In the genomic region with DNA sequence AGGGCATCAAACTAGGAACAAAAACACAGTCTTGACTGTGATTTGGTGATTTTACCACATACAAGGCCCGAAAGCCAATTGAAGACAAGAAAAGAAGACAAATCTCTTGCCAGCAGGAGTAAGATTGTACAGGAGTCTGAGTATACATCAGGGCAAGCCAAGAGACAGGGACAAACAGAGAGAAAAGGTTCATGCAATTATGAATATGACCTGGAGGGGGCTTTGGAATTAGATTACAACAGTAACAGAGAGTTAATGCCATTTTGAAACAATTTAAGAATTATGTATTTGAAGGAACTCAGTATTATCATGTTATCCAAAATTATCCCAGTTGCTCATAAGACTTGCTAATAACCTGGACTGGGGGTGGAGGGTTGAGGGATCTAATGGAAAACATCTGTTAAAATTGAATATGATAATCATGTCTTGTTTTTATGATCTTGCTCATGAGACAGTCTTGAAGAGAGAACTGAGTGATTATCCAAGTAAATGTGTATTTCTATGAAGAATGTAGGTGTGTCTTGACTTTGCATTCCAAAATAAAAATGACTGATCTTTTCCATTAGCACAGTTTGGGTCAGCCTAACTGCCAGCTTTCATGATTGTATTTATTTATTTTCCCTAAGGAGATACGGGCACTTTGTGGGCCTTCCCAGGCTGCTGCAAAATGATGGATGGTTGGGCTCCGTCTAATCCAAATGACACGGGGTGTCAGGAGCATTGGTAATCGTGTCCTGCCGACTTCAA, we compare ENCODE assay signal across 11 cellular contexts.
A peak's percentile ranks its signal among the peaks of the same experiment; 100 is the strongest.
DNase-seq lines count a peak whose midpoint lies in the region; ATAC-seq, FAIRE-seq and TF ChIP-seq lines count a peak whose summit lies in the region.
"Had no signal": no experiment of that assay in that cellular context is flagged by ENCODE, and none has a peak within 500 bp of the region (broad histone marks: within the 10 kb centered on the region; RNA-seq: fewer than 3 reads in every experiment).

No MANE protein-coding gene starts in this region.

- peak; percentile 18 for DNase-seq in A673 (ENCODE audit: low spot score)
- peak; percentile 35 for DNase-seq in EH (ENCODE audit: low read depth)
- peak; percentile 14 for DNase-seq in RKO (ENCODE audit: low spot score)
- peak; percentile 22 to 25 for DNase-seq in fibroblast of lung (ENCODE audit: low read depth in 2 of 2)
- no peak for DNase-seq in pancreas
- no peak for DNase-seq in natural killer cell
- no peak for DNase-seq in spleen
- DNase-seq: effector CD8-positive, alpha-beta T cell had no signal

- H3K9ac ChIP-seq in fibroblast of lung (ENCODE audit: insufficient read depth, low read length): no peak overlapping the region

- 41 to 46% methylated on average over 6 of the region's 6 CpGs for WGBS in pancreas, 2 donors
- WGBS in spleen, 5 donors: 64 to 85% (median 73%) methylated on average over 6 of the region's 6 CpGs

- BruUV-seq in A673 (replicated peaks; lab: Mats Ljungman, UMichigan): no TSS peak

- H3K4me2 ChIP-seq in fibroblast of lung (ENCODE audit: extremely low read depth, insufficient read depth, low read length): no peak overlapping the region

- TF ChIP-seq POLR2A in spleen (IDR thresholded peaks at IDR 0.05): no peak

- intact Hi-C loops in A673 (cut with micrococcal nuclease; ENCODE audit: unreplicated experiment): no loop called here
- intact Hi-C loops in pancreas (cut with DNase I): loop anchor here in 1 of 3 donors (10.0 kb wide), 1 partner anchor 64 kb away; no protein-coding TSS in a partner anchor
- intact Hi-C loops in natural killer cell (cut with micrococcal nuclease): no loop called here
- intact Hi-C loops in spleen (cut with DNase I; ENCODE audit: low total_unique reads): no loop called here

- H2AFZ ChIP-seq in fibroblast of lung (ENCODE audit: low read length): no peak overlapping the region

- H3K9me3 Mint-ChIP-seq in natural killer cell: peaks cover 0 to 2% of the 10 kb centered on the region in 2 donors

- no peaks in the 10 kb centered on the region for H4K20me1 ChIP-seq in fibroblast of lung (ENCODE audit: control insufficient read depth, extremely low read depth, insufficient read depth, low read length)

- H3K36me3 Mint-ChIP-seq in natural killer cell: no peaks in the 10 kb centered on the region

- no peak overlapping the region for H3K4me3 Mint-ChIP-seq in natural killer cell

- TF ChIP-seq CTCF in A673 (conservative IDR thresholded peaks at IDR 0.05; ENCODE audit: low read depth, low read length) (peak; percentile 31; the same call in 1 of the 2 replicates), fibroblast of lung (conservative IDR thresholded peaks at IDR 0.05 in 1 of 2, IDR thresholded peaks at IDR 0.05 in 1 of 2; ENCODE audit: low read depth in 1 of 2, low read length in 2 of 2) (peak; percentile 28 to 40), pancreas (IDR thresholded peaks at IDR 0.05) (no peak), natural killer cell (IDR thresholded peaks at IDR 0.05) (no peak), spleen (IDR thresholded peaks at IDR 0.05 in 8 of 11, conservative IDR thresholded peaks at IDR 0.05 in 3 of 11) (peak in 1 of 11 experiments; percentile 20)

- H3K27me3 Mint-ChIP-seq in natural killer cell (ENCODE audit: low read depth in 2 of 2): peaks cover 6 to 29% of the 10 kb centered on the region in 2 donors

- H3K27me3 ChIP-seq in A673 (replicated peaks; ENCODE audit: insufficient read depth, low read depth, low read length, poor library complexity) (peaks cover 26% of the 10 kb centered on the region), fibroblast of lung (ENCODE audit: control insufficient read depth, insufficient read depth, low read length) (no peaks in the 10 kb centered on the region), pancreas (peaks cover 0 to 4% (median 0%) of the 10 kb centered on the region in 4 donors), spleen (replicated peaks in 1 of 7) (peaks cover 0 to 22% (median 0%) of the 10 kb centered on the region in 7 donors)

- no peak overlapping the region for H3K27ac ChIP-seq in A673 (ENCODE audit: low read depth, low read length, poor library complexity, severe bottlenecking)
- no peak overlapping the region for H3K27ac ChIP-seq in fibroblast of lung (ENCODE audit: insufficient read depth, low read length)
- no peak overlapping the region for H3K27ac ChIP-seq in pancreas
- H3K27ac ChIP-seq in spleen: no peak overlapping the region

- no peak for FAIRE-seq in pancreas (lab: Jason Lieb, UNC)
- FAIRE-seq: urothelium cell line had no signal

- H3K36me3 ChIP-seq in A673 (ENCODE audit: insufficient read depth, low read length, poor library complexity, severe bottlenecking) (no peaks in the 10 kb centered on the region), fibroblast of lung (ENCODE audit: control insufficient read depth, insufficient read depth, low read length) (no peaks in the 10 kb centered on the region), pancreas (no peaks in the 10 kb centered on the region), spleen (peaks cover 0 to 30% (median 0%) of the 10 kb centered on the region in 6 donors)

- H3K27ac Mint-ChIP-seq in natural killer cell: no peak overlapping the region

- H3K79me2 ChIP-seq in fibroblast of lung (ENCODE audit: control insufficient read depth, insufficient read depth, low read length): no peaks in the 10 kb centered on the region

- no peaks in the 10 kb centered on the region for H3K9me3 ChIP-seq in A673 (ENCODE audit: low read depth, low read length, poor library complexity, severe bottlenecking)
- no peaks in the 10 kb centered on the region for H3K9me3 ChIP-seq in fibroblast of lung (ENCODE audit: control insufficient read depth, insufficient read depth, low read depth, low read length)
- no peaks in the 10 kb centered on the region for H3K9me3 ChIP-seq in pancreas
- H3K9me3 ChIP-seq in spleen: no peaks in the 10 kb centered on the region

- CTCF ChIA-PET in A673 (lab: Charles Lee): no interaction called here

- ATAC-seq in pancreas (no peak), natural killer cell (no peak), GM18517 (IDR thresholded peaks at IDR 0.05; ENCODE audit: unreplicated experiment) (no peak)
- ATAC-seq: Panc1 had no signal

- H3K4me1 ChIP-seq in A673 (ENCODE audit: insufficient read depth, low read length, poor library complexity, severe bottlenecking) (no peaks in the 10 kb centered on the region), fibroblast of lung (ENCODE audit: control insufficient read depth, extremely low read depth, insufficient read depth, low read length) (no peaks in the 10 kb centered on the region), pancreas (no peaks in the 10 kb centered on the region), spleen (peaks cover 0 to 42% (median 22%) of the 10 kb centered on the region in 6 donors)

- H3K4me1 Mint-ChIP-seq in natural killer cell: peaks cover 14 to 21% of the 10 kb centered on the region in 2 donors

- POLR2A ChIA-PET in A673 (lab: Charles Lee; ENCODE audit: low non-redundant PET): no interaction called here

- H3K4me3 ChIP-seq in A673 (ENCODE audit: low read depth, low read length, poor library complexity, severe bottlenecking) (no peak overlapping the region), fibroblast of lung (replicated peaks in 1 of 4; ENCODE audit: control extremely low read depth in 1 of 4, insufficient read depth in 1 of 4, low read depth in 3 of 4, low read length in 4 of 4) (no peak overlapping the region), pancreas (no peak overlapping the region), spleen (no peak overlapping the region)

Comparison
In these comparisons a context has a peak if more than half of its experiments do, and no peak if none do; other contexts are left out.
1. DNase-seq: peak in A673 (single experiment), EH (single experiment), RKO (single experiment) and fibroblast of lung (2 of 2); none in pancreas (0 of 6), natural killer cell (single experiment) and spleen (single experiment).
2. CTCF ChIP-seq: peak in A673 (single experiment) and fibroblast of lung (2 of 2); none in pancreas (0 of 4) and natural killer cell (single experiment).